ENCODE assay signal across 29 cellular contexts in the genomic region with DNA sequence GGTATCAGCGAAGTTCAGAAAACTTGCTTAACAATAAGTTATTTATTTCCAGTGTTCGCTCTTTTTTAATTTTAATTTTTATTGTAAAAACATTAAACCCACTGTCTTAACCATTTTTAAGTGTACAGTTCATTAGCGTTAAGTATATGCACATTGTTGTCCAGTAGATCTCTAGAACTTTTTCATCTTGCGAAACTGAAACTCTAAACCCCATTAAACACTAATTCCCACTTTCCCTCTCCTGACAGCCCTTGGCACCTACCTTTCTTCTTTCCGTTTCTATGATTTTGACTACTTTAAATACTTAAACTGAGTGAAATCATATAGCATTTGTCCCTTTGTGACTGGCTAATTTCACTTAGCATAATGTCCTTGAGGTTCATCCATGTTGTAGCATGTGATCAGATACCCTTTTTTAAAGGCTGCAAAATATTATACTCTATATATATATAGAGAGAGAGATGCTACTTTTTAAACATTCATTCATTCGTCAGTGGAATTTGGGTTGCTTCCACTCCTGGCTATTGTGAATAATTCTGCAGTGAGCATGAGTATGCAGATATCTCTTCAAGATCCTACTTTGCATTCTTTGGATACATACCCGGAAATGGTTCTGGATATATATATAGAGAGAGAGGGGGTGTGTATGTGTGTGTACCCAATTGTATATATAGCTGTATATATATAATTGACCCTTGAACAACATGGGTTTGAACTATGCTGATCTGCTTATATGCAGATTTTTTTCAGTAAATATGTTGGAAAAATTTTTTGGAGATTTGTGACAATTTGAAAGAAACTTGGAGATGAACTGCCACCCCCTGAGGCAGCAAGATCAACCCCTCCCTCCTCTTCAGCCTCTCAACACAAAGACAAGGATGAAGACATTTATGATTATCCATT.
"Had no signal": no experiment of that assay in that cellular context is flagged by ENCODE, and none has a peak within 500 bp of the region (broad histone marks: within the 10 kb centered on the region; RNA-seq: fewer than 3 reads in every experiment).

No MANE protein-coding gene starts in this region.

- H3K36me3 Mint-ChIP-seq: immature natural killer cell; memory B cell; naive B cell; natural killer cell treated with Interleukin-12 subunit alpha and Interleukin-12 subunit beta and Interleukin-15 and Interleukin-18, amount 100 ng/mL, for 72 hours had no signal

- H3K4me1 Mint-ChIP-seq: mesothelial cell of epicardium, neural progenitor cell had no signal

- DNase-seq: cortex of kidney; effector memory CD8-positive, alpha-beta T cell; foreskin melanocyte; glutamatergic neuron; hypothalamus; immature natural killer cell; islet precursor cell; kidney glomerular epithelial cell; left colon; left ventricle myocardium superior; lower lobe of right lung; mucosa of descending colon; naive B cell; stimulated activated CD4-positive, alpha-beta T cell treated with anti-CD3 and anti-CD28 coated beads, Interleukin-12 subunit alpha, Interleukin-12 subunit beta, amount 100 ng/mL, for 4 hours; stimulated activated CD4-positive, alpha-beta T cell treated with anti-CD3 and anti-CD28 coated beads, Interleukin-1b, Interleukin-23, amount 100 ng/mL, for 48 hours; stimulated activated CD4-positive, alpha-beta T cell treated with anti-CD3 and anti-CD28 coated beads, Interleukin-4, amount 100 ng/mL, for 1 hour; stimulated activated CD8-positive, alpha-beta memory T cell treated with anti-CD3 and anti-CD28 coated beads, Interleukin-4, amount 100 ng/mL, for 48 hours; stimulated activated naive CD4-positive, alpha-beta T cell; stimulated activated naive CD8-positive, alpha-beta T cell treated with anti-CD3 and anti-CD28 coated beads, Interleukin-15, amount 100 ng/mL, for 72 hours; thyroid gland had no signal

- H3K9me3 ChIP-seq: lower lobe of right lung, mucosa of descending colon, prostate gland, right atrium auricular region, thyroid gland, vagina had no signal

- H3K9me3 Mint-ChIP-seq: effector memory CD8-positive, alpha-beta T cell; immature natural killer cell; memory B cell; natural killer cell treated with Interleukin-12 subunit alpha and Interleukin-12 subunit beta and Interleukin-15 and Interleukin-18, amount 100 ng/mL, for 72 hours; stimulated activated naive CD8-positive, alpha-beta T cell treated with anti-CD3 and anti-CD28 coated beads, Interleukin-15, amount 100 ng/mL, for 72 hours had no signal

- H2AFZ ChIP-seq: neural progenitor cell had no signal

- H3K27me3 ChIP-seq: neural progenitor cell, right atrium auricular region, thyroid gland, vagina had no signal

- H3K4me3 ChIP-seq: lower lobe of right lung, mucosa of descending colon, neural progenitor cell, prostate gland, right atrium auricular region, smooth muscle cell, thyroid gland, vagina had no signal

- H3K27ac Mint-ChIP-seq: effector memory CD8-positive, alpha-beta T cell; immature natural killer cell; memory B cell; mesothelial cell of epicardium; naive B cell; natural killer cell treated with Interleukin-12 subunit alpha and Interleukin-12 subunit beta and Interleukin-15 and Interleukin-18, amount 100 ng/mL, for 72 hours; neural progenitor cell; stimulated activated naive CD8-positive, alpha-beta T cell treated with anti-CD3 and anti-CD28 coated beads, Interleukin-15, amount 100 ng/mL, for 72 hours had no signal

- H3K27ac ChIP-seq: lower lobe of right lung, neural progenitor cell, prostate gland, right atrium auricular region, thyroid gland, vagina had no signal

- H3K4me1 ChIP-seq: prostate gland, right atrium auricular region, thyroid gland, vagina had no signal

- H3K36me3 ChIP-seq: lower lobe of right lung, neural progenitor cell, prostate gland, right atrium auricular region, thyroid gland, vagina had no signal

- H3K4me3 Mint-ChIP-seq: effector memory CD8-positive, alpha-beta T cell; immature natural killer cell; memory B cell; mesothelial cell of epicardium; naive B cell; natural killer cell treated with Interleukin-12 subunit alpha and Interleukin-12 subunit beta and Interleukin-15 and Interleukin-18, amount 100 ng/mL, for 72 hours; neural progenitor cell; stimulated activated naive CD8-positive, alpha-beta T cell treated with anti-CD3 and anti-CD28 coated beads, Interleukin-15, amount 100 ng/mL, for 72 hours had no signal

- ATAC-seq: effector memory CD8-positive, alpha-beta T cell; left colon; left ventricle myocardium superior; mucosa of descending colon; natural killer cell treated with Interleukin-12 subunit alpha and Interleukin-12 subunit beta and Interleukin-15 and Interleukin-18, amount 100 ng/mL, for 72 hours; sciatic nerve; stimulated activated naive CD8-positive, alpha-beta T cell treated with anti-CD3 and anti-CD28 coated beads, Interleukin-15, amount 100 ng/mL, for 72 hours had no signal

- H3K4me2 ChIP-seq: neural progenitor cell, smooth muscle cell had no signal

- H3K9ac ChIP-seq: neural progenitor cell had no signal
